ENCODE assay signal across 8 cellular contexts in the genomic region with DNA sequence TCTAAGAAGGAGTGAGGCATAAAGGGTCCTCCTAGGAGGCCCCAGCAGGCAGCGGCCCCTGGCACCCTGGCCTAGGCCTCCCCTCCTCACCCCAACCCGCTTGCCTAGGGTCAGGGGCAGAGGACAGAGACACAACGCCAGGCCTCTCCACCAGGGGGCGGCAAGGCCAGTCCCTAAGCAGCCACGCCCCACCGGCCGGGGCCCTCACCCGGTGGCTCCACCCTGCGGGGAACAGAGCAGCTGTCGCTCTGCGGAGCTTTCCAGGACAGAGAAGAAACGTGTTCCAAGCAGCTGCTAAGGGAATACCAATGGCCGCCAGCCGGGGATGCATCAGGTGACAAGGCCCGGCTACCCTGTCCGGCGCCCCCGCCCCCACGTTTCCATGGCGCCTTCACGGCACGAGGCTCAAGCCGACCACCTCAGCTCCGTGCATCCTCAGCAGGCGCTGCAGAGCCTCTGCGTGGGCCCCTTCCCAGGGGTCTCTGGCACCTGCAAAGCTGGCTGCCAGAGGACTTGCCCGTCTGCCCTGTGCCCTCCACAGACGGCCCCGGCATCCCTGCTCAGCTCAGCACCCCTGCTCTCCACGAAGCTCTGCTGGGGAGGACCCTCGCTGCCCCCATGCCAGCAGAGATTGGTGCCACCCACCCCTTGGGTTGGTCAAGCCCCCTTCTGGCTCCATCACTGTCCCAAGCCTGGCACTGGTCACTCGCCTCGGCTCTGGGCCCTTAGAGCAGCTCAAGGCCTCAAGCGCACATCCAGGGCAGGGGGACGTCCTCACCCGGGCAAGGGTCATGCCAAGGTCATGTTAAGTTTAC. TPM values are rescaled to one million over a fixed set of nuclear protein-coding genes. Genes with fewer than 3 reads are reported as not detected.
DNase-seq lines count a peak whose midpoint lies in the region; ATAC-seq and TF ChIP-seq lines count a peak whose summit lies in the region.

No MANE protein-coding gene starts in this region.

- H3K4me3 ChIP-seq in H7 (ENCODE audit: insufficient read depth, low read depth, low read length) (no peak overlapping the region), adipocyte (ENCODE audit: low read length) (no peak overlapping the region), heart right ventricle (peak overlapping the region in 6 of 10 donors; percentile 9 to 34 (median 22)), psoas muscle (peak overlapping the region; percentile 41), aorta (ENCODE audit: low read length in 2 of 2) (no peak overlapping the region)

- ATAC-seq in heart right ventricle (peak; percentile 80 to 90 (median 87)), psoas muscle (peak; percentile 93 to 96 (median 95)), aorta (ENCODE audit: low FRiP score) (peak; percentile 77)

- peak; percentile 98 for DNase-seq in COLO668 (lab: John Stamatoyannopoulos, UW; ENCODE audit: unreplicated experiment)
- peak; percentile 99 for DNase-seq in H7
- DNase-seq in NCI-H1417 treated with DMSO at 0.1 percent for 48 hours (lab: John Stamatoyannopoulos, UW) = peak; percentile 42
- DNase-seq in T follicular helper cell (ENCODE audit: low read depth) = peak; percentile 82
- peak; percentile 95 for DNase-seq in adipocyte (ENCODE audit: low read depth)
- peak; percentile 89 to 90 for DNase-seq in heart right ventricle
- DNase-seq in psoas muscle = peak; percentile 94 to 98
- peak; percentile 91 to 95 for DNase-seq in aorta

- peak overlapping the region; percentile 37 for H3K9ac ChIP-seq in adipocyte (ENCODE audit: low read length)

- H3K36me3 ChIP-seq in H7 (replicated peaks; ENCODE audit: control insufficient read depth, insufficient read depth, low read length) (peaks cover 15% of the 10 kb centered on the region), adipocyte (ENCODE audit: control insufficient read depth, insufficient read depth, low read length, severe bottlenecking) (peaks cover 46% of the 10 kb centered on the region), heart right ventricle (peaks cover 16 to 60% (median 42%) of the 10 kb centered on the region in 9 donors), psoas muscle (ENCODE audit: insufficient read depth in 1 of 2, low read depth in 1 of 2) (peaks cover 5 to 58% of the 10 kb centered on the region in 2 donors), aorta (ENCODE audit: control insufficient read depth in 1 of 2, insufficient read depth in 2 of 2, low read length in 1 of 2) (peaks cover 0 to 15% of the 10 kb centered on the region in 2 donors)

- H3K4me1 ChIP-seq in adipocyte (ENCODE audit: control insufficient read depth, insufficient read depth, low read length) (peaks cover 49% of the 10 kb centered on the region), heart right ventricle (peaks cover 34 to 59% (median 47%) of the 10 kb centered on the region in 9 donors), psoas muscle (peaks cover 54% of the 10 kb centered on the region), aorta (ENCODE audit: control insufficient read depth in 1 of 2, insufficient read depth in 2 of 2, low read length in 2 of 2) (no peaks in the 10 kb centered on the region)

- TF ChIP-seq CTCF in heart right ventricle (IDR thresholded peaks at IDR 0.05) (peak; percentile 87 to 98 (median 97)), psoas muscle (IDR thresholded peaks at IDR 0.05) (peak; percentile 97)

- intact Hi-C loops in heart right ventricle (cut with DNase I) = loop anchor here in 2 of 10 donors (5.0 to 10.0 kb wide), 2 partner anchors 138 to 141 kb away; a partner anchor contains a TSS
- intact Hi-C loops in psoas muscle (cut with DNase I) = no loop called here
- intact Hi-C loops in aorta (cut with DNase I) = no loop called here

- WGBS in heart right ventricle, 2 donors = 28 to 31% methylated on average over 36 of the region's 36 CpGs
- 11 to 20% (median 13%) methylated on average over 35 to 36 of the region's 36 CpGs for WGBS in psoas muscle, 3 donors
- WGBS in aorta, 2 donors = 25 to 29% methylated on average over 36 of the region's 36 CpGs

- H3K9me3 ChIP-seq in adipocyte (ENCODE audit: control insufficient read depth, low read length) (no peaks in the 10 kb centered on the region), heart right ventricle (no peaks in the 10 kb centered on the region), psoas muscle (no peaks in the 10 kb centered on the region), aorta (ENCODE audit: control insufficient read depth, low read length) (no peaks in the 10 kb centered on the region)

- no peaks in the 10 kb centered on the region for H3K27me3 ChIP-seq in H7 (ENCODE audit: control insufficient read depth, insufficient read depth, low read length)
- no peaks in the 10 kb centered on the region for H3K27me3 ChIP-seq in adipocyte (replicated peaks; ENCODE audit: control insufficient read depth, insufficient read depth, low read length)
- no peaks in the 10 kb centered on the region for H3K27me3 ChIP-seq in heart right ventricle
- H3K27me3 ChIP-seq in psoas muscle (ENCODE audit: insufficient read depth in 3 of 3, low read length in 2 of 3) = no peaks in the 10 kb centered on the region
- no peaks in the 10 kb centered on the region for H3K27me3 ChIP-seq in aorta (ENCODE audit: control insufficient read depth in 1 of 2, insufficient read depth in 2 of 2, low read length in 1 of 2)

- H3K27ac ChIP-seq in heart right ventricle (peak overlapping the region in 4 of 10 donors; percentile 34 to 59 (median 40)), psoas muscle (peak overlapping the region; percentile 81), aorta (ENCODE audit: low read depth in 1 of 2, low read length in 2 of 2) (no peak overlapping the region)

RNA-seq across cellular contexts. Expression of a gene that starts 5.6 kb away (rescaled TPM):
- total RNA-seq in H7 (2014; rRNA removed; shearing (Covaris generic)) = 28.4 and 30.8 TPM in 2 replicates
- total RNA-seq in heart right ventricle = 10 to 100 TPM in 9 of 10 donors, 1 to 10 TPM in 1; 9.5 to 24.7 (median 14.2) TPM
- polyA plus RNA-seq in heart right ventricle = 10 to 100 TPM; 12.6 to 25.3 TPM
- 10 to 100 TPM; 27.4 to 46.6 (median 44.8) TPM for total RNA-seq in psoas muscle
- 10 to 100 TPM; 35.6 to 58.8 (median 51.9) TPM for polyA plus RNA-seq in psoas muscle
- total RNA-seq in aorta = 10 to 100 TPM; 31.0 to 34.4 TPM
- 10 to 100 TPM; 12.8 to 32.9 TPM for polyA plus RNA-seq in aorta

RNA-seq across cellular contexts. Expression of a gene that starts 14.3 kb away (rescaled TPM):
- 38.6 and 60.0 TPM in 2 replicates for total RNA-seq in H7 (2014; rRNA removed; shearing (Covaris generic))
- under 1 TPM in 8 of 10 donors, not detected in 2; 0.15 to 0.62 (median 0.28) TPM for total RNA-seq in heart right ventricle
- polyA plus RNA-seq in heart right ventricle = 1 to 10 TPM in 1 of 2 donors, under 1 TPM in 1; 0.51 to 2.5 TPM
- total RNA-seq in psoas muscle = under 1 TPM in 3 of 4 donors, not detected in 1; 0.24 to 0.52 (median 0.25) TPM
- polyA plus RNA-seq in psoas muscle = under 1 TPM; 0.24 to 0.85 (median 0.25) TPM
- under 1 TPM; 0.36 to 0.57 TPM for total RNA-seq in aorta
- polyA plus RNA-seq in aorta = under 1 TPM in 1 of 2 donors, not detected in 1; 0.26 TPM

RNA-seq across cellular contexts. Expression of a gene that starts 15.6 kb away (rescaled TPM):
- total RNA-seq in H7 (2014; rRNA removed; shearing (Covaris generic)) = 2.0 and 2.3 TPM in 2 replicates
- total RNA-seq in heart right ventricle = under 1 TPM in 1 of 10 donors, not detected in 9; 0.39 TPM
- polyA plus RNA-seq in heart right ventricle = under 1 TPM in 1 of 2 donors, not detected in 1; 0.54 TPM
- under 1 TPM in 1 of 4 donors, not detected in 3; 0.66 TPM for total RNA-seq in psoas muscle
- polyA plus RNA-seq in psoas muscle = under 1 TPM in 2 of 3 donors, not detected in 1; 0.14 to 0.43 TPM
- total RNA-seq in aorta = 1 to 10 TPM in 1 of 2 donors, not detected in 1; 1.2 TPM
- under 1 TPM in 1 of 2 donors, not detected in 1; 0.56 TPM for polyA plus RNA-seq in aorta

RNA-seq across cellular contexts. Expression of a gene that starts 20.0 kb away (rescaled TPM):
- 75.1 and 77.8 TPM in 2 replicates for total RNA-seq in H7 (2014; rRNA removed; shearing (Covaris generic))
- total RNA-seq in heart right ventricle (10 to 100 TPM; 14.7 to 30.2 (median 24.5) TPM), psoas muscle (10 to 100 TPM; 18.9 to 34.2 (median 28.4) TPM), aorta (10 to 100 TPM; 11.3 to 13.3 TPM)
- polyA plus RNA-seq in heart right ventricle (10 to 100 TPM; 37.5 to 65.6 TPM), psoas muscle (10 to 100 TPM; 40.0 to 53.2 (median 43.5) TPM), aorta (10 to 100 TPM; 32.5 to 44.2 TPM)

RNA-seq across cellular contexts. Expression of a gene that starts 22.7 kb away (rescaled TPM):
- 14.0 and 17.1 TPM in 2 replicates for total RNA-seq in H7 (2014; rRNA removed; shearing (Covaris generic))
- 100 to 1,000 TPM in 9 of 10 donors, 10 to 100 TPM in 1; 94.3 to 429 (median 146) TPM for total RNA-seq in heart right ventricle
- polyA plus RNA-seq in heart right ventricle = 100 to 1,000 TPM; 314 to 640 TPM
- 100 to 1,000 TPM in 1 of 4 donors, 10 to 100 TPM in 3; 61.6 to 156 (median 90.4) TPM for total RNA-seq in psoas muscle
- polyA plus RNA-seq in psoas muscle = 10 to 100 TPM; 76.4 to 90.8 (median 86.2) TPM
- total RNA-seq in aorta = 100 to 1,000 TPM in 1 of 2 donors, 10 to 100 TPM in 1; 81.8 to 110 TPM
- 100 to 1,000 TPM; 119 to 133 TPM for polyA plus RNA-seq in aorta

Comparison
In these comparisons a context has a peak if more than half of its experiments do, and no peak if none do; other contexts are left out.
1. DNase-seq: peak in every context shown above with its lines; median percentile 99 in H7; 98 in COLO668; 96 in psoas muscle; 95 in adipocyte; 93 in aorta; 90 in heart right ventricle; 82 in T follicular helper cell; 42 in NCI-H1417 treated with DMSO at 0.1 percent for 48 hours.
2. H3K4me3 ChIP-seq: peak in heart right ventricle (6 of 10) and psoas muscle (single experiment); none in H7 (single experiment), adipocyte (single experiment) and aorta (0 of 2).
3. RNA of a gene that starts 14.3 kb away (total RNA-seq): 38.6 to 60.0 TPM in H7; 0.36 to 0.57 TPM in aorta, 0.15 to 0.62 TPM in heart right ventricle and 0.24 to 0.52 TPM in psoas muscle; every median in the first group is over 10 times any median in the second.
4. Peak in every context shown above with its lines, with median percentiles within 50 percentile points of each other: ATAC-seq.